Comparison of ENCODE assay signal across 22 cellular contexts in genomic region chr2:127347000-127347399, GRCh38.
"Had no signal": no experiment of that assay in that cellular context is flagged by ENCODE, and none has a peak within 500 bp of the region (broad histone marks: within the 10 kb centered on the region; RNA-seq: fewer than 3 reads in every experiment).

No MANE protein-coding gene starts in this region.

- H3K27ac Mint-ChIP-seq: natural killer cell treated with Interleukin-12 subunit alpha and Interleukin-12 subunit beta and Interleukin-15 and Interleukin-18, amount 100 ng/mL, for 72 hours; neural progenitor cell had no signal

- H3K9me3 ChIP-seq: gastroesophageal sphincter, lower lobe of right lung, stomach, thyroid gland, vagina had no signal

- H3K36me3 Mint-ChIP-seq: natural killer cell treated with Interleukin-12 subunit alpha and Interleukin-12 subunit beta and Interleukin-15 and Interleukin-18, amount 100 ng/mL, for 72 hours had no signal

- H3K9me3 Mint-ChIP-seq: natural killer cell treated with Interleukin-12 subunit alpha and Interleukin-12 subunit beta and Interleukin-15 and Interleukin-18, amount 100 ng/mL, for 72 hours had no signal

- H3K4me1 Mint-ChIP-seq: neural progenitor cell had no signal

- ATAC-seq: esophagus mucosa; gastroesophageal sphincter; heart left ventricle; left colon; left ventricle myocardium superior; lower lobe of right lung; natural killer cell treated with Interleukin-12 subunit alpha and Interleukin-12 subunit beta and Interleukin-15 and Interleukin-18, amount 100 ng/mL, for 72 hours; sciatic nerve had no signal

- H3K4me3 Mint-ChIP-seq: natural killer cell treated with Interleukin-12 subunit alpha and Interleukin-12 subunit beta and Interleukin-15 and Interleukin-18, amount 100 ng/mL, for 72 hours; neural progenitor cell had no signal

- H3K27me3 Mint-ChIP-seq: natural killer cell treated with Interleukin-12 subunit alpha and Interleukin-12 subunit beta and Interleukin-15 and Interleukin-18, amount 100 ng/mL, for 72 hours had no signal

- DNase-seq: dorsolateral prefrontal cortex; effector CD4-positive, alpha-beta T cell; foreskin fibroblast; heart left ventricle; left colon; left ventricle myocardium superior; lower lobe of right lung; posterior cingulate gyrus; stimulated activated CD4-positive, alpha-beta T cell treated with anti-CD3 and anti-CD28 coated beads, Interleukin-12 subunit alpha, Interleukin-12 subunit beta, amount 100 ng/mL, for 4 hours; stimulated activated CD4-positive, alpha-beta T cell treated with anti-CD3 and anti-CD28 coated beads, Interleukin-1b, Interleukin-23, amount 100 ng/mL, for 48 hours; stimulated activated CD4-positive, alpha-beta T cell treated with anti-CD3 and anti-CD28 coated beads, Interleukin-4, amount 100 ng/mL, for 1 hour; stimulated activated CD8-positive, alpha-beta memory T cell treated with anti-CD3 and anti-CD28 coated beads, Interleukin-4, amount 100 ng/mL, for 48 hours; stimulated activated naive CD4-positive, alpha-beta T cell treated with Interleukin-2 at 50 U/mL for 16 hours; stomach; thyroid gland; trophoblast cell had no signal
